In the genomic region with DNA sequence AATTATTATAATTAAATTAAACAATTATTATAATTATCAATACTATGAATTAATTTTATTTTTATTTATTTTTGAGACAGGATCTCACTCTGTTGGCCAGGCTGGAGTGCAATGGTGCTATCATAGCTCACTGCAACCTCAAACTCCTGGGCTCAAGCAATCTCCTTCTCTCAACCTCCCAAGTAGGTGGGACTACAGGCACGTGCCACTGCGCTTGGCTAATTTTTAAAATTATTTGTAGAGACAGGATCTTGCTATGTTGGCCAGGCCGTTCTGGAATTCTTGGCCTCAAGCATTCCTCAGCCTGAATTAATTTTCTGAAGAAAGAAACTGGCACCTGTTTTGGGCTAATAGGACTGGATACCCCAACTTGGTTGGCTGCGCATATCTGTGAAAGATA, we compare ENCODE assay signal across 16 cellular contexts. TPM values are rescaled to one million over a fixed set of nuclear protein-coding genes. Genes with fewer than 3 reads are reported as not detected.
DNase-seq lines count a peak whose midpoint lies in the region; ATAC-seq, FAIRE-seq and TF ChIP-seq lines count a peak whose summit lies in the region.
"Had no signal": no experiment of that assay in that cellular context is flagged by ENCODE, and none has a peak within 500 bp of the region (broad histone marks: within the 10 kb centered on the region; RNA-seq: fewer than 3 reads in every experiment).

No MANE protein-coding gene starts in this region.

- ATAC-seq in K562 (no peak), HG03175 (IDR thresholded peaks at IDR 0.05; ENCODE audit: unreplicated experiment) (no peak), HG03439 (IDR thresholded peaks at IDR 0.05; ENCODE audit: unreplicated experiment) (no peak)
- ATAC-seq: A549, HCT116 had no signal

- H3K36me3 Mint-ChIP-seq in nephron progenitor cell (ENCODE audit: low read depth): peaks cover 65% of the 10 kb centered on the region

- H4K20me1 ChIP-seq in OCI-LY1 (ENCODE audit: insufficient read depth, low read length): no peaks in the 10 kb centered on the region
- peaks cover 11% of the 10 kb centered on the region; the same call in 1 of the 2 replicates for H4K20me1 ChIP-seq in K562 (replicated peaks; ENCODE audit: control insufficient read depth, insufficient read depth, low read length)

- peaks cover 17% of the 10 kb centered on the region for H3K4me1 Mint-ChIP-seq in nephron progenitor cell

- CTCF ChIA-PET in K562 (lab: Yijun Ruan, JAX; ENCODE audit: low intra/inter-chr PET ratio): no interaction called here

- TF ChIP-seq RAD21 in K562 (CRISPR knock-in tag; conservative IDR thresholded peaks at IDR 0.05 in 1 of 2, IDR thresholded peaks at IDR 0.05 in 1 of 2): no peak

- no peak overlapping the region for H3K4me3 Mint-ChIP-seq in nephron progenitor cell

- H3K9me2 ChIP-seq in OCI-LY1 (ENCODE audit: low read depth, low read length): no peaks in the 10 kb centered on the region

- no peak for FAIRE-seq in K562 (lab: Jason Lieb, UNC)
- FAIRE-seq: A549, H54 had no signal

- H3K36me3 ChIP-seq in OCI-LY1 (ENCODE audit: insufficient read depth, low read length) (peaks cover 75% of the 10 kb centered on the region), K562 (ENCODE audit: control insufficient read depth, insufficient read depth, low read length) (peaks cover 63% of the 10 kb centered on the region), neutrophil (peaks cover 43% of the 10 kb centered on the region)

- H3K9me3 ChIP-seq in OCI-LY1 (ENCODE audit: low read length): no peaks in the 10 kb centered on the region
- no peaks in the 10 kb centered on the region for H3K9me3 ChIP-seq in K562 (replicated peaks; ENCODE audit: control insufficient read depth, insufficient read depth, low read depth, low read length)
- no peaks in the 10 kb centered on the region for H3K9me3 ChIP-seq in neutrophil
- H3K9me3 ChIP-seq: A549, BLaER1, Caco-2 had no signal

- no TSS peak for BruUV-seq in K562 (replicated peaks; lab: Mats Ljungman, UMichigan)

- no peak overlapping the region for H3K4me3 ChIP-seq in OCI-LY1 (ENCODE audit: low read depth, low read length, poor library complexity, severe bottlenecking)
- no peak overlapping the region for H3K4me3 ChIP-seq in K562
- no peak overlapping the region for H3K4me3 ChIP-seq in neutrophil (ENCODE audit: low read depth in 1 of 2, low read length in 1 of 2)
- H3K4me3 ChIP-seq: A549, BLaER1 had no signal

- H3K79me2 ChIP-seq in OCI-LY1 (ENCODE audit: insufficient read depth, low read length) (peaks cover 90% of the 10 kb centered on the region), K562 (ENCODE audit: control insufficient read depth, insufficient read depth, low read length) (peaks cover 84% of the 10 kb centered on the region)

- no peak overlapping the region for H3K9ac ChIP-seq in OCI-LY1 (ENCODE audit: low read length)
- no peak overlapping the region for H3K9ac ChIP-seq in K562 (ENCODE audit: insufficient read depth in 1 of 2, low read depth in 2 of 2, low read length in 2 of 2)
- H3K9ac ChIP-seq: BLaER1 had no signal

- no peak for TF ChIP-seq POLR2A in K562 (conservative IDR thresholded peaks at IDR 0.05)

- no peak overlapping the region for H3K4me2 ChIP-seq in OCI-LY1 (ENCODE audit: low read length)
- H3K4me2 ChIP-seq in K562 (ENCODE audit: insufficient read depth, low read length): no peak overlapping the region
- H3K4me2 ChIP-seq: A549, BLaER1 had no signal

- H3F3A ChIP-seq in OCI-LY1 (ENCODE audit: insufficient read depth, low read length): peaks cover 5% of the 10 kb centered on the region; the same call in 1 of the 2 replicates

- peak overlapping the region; percentile 16 for H3K27ac ChIP-seq in OCI-LY1 (ENCODE audit: low read depth, low read length, poor library complexity, severe bottlenecking)
- no peak overlapping the region for H3K27ac ChIP-seq in K562 (ENCODE audit: extremely low read depth, low read depth, low read length)
- peak overlapping the region; percentile 96 for H3K27ac ChIP-seq in neutrophil
- H3K27ac ChIP-seq: A549, BLaER1 had no signal

- in situ Hi-C loops in K562 (cut with MboI): no loop called here

- TF ChIP-seq EP300 in K562 (IDR thresholded peaks at IDR 0.05; ENCODE audit: low read length): no peak

- TF ChIP-seq CTCF in OCI-LY1 (IDR thresholded peaks at IDR 0.05; ENCODE audit: low read length): no peak
- TF ChIP-seq CTCF in K562 (IDR thresholded peaks at IDR 0.05 in 2 of 3, conservative IDR thresholded peaks at IDR 0.05 in 1 of 3; ENCODE audit: insufficient read depth in 2 of 3, low read depth in 1 of 3, low read length in 3 of 3): no peak
- TF ChIP-seq CTCF in neutrophil (IDR thresholded peaks at IDR 0.05): no peak
- TF ChIP-seq CTCF in nephron progenitor cell (IDR thresholded peaks at IDR 0.05): no peak

- H3K27ac Mint-ChIP-seq in nephron progenitor cell: no peak overlapping the region

- peaks cover 95% of the 10 kb centered on the region for H3K4me1 ChIP-seq in OCI-LY1 (ENCODE audit: insufficient read depth, low read length, severe bottlenecking)
- H3K4me1 ChIP-seq in K562 (replicated peaks in 1 of 2; ENCODE audit: control insufficient read depth in 2 of 2, insufficient read depth in 2 of 2, low read length in 2 of 2): peaks cover 5 to 9% of the 10 kb centered on the region in 2 experiments; a peak in 1 of 5 replicates
- peaks cover 35 to 37% of the 10 kb centered on the region in 2 experiments for H3K4me1 ChIP-seq in neutrophil (ENCODE audit: control insufficient read depth in 1 of 2, insufficient read depth in 1 of 2, low read depth in 1 of 2, low read length in 1 of 2)
- H3K4me1 ChIP-seq: Caco-2 had no signal

- H3K9me1 ChIP-seq in K562 (ENCODE audit: control insufficient read depth, insufficient read depth, low read length): no peaks in the 10 kb centered on the region

- H3K27me3 Mint-ChIP-seq in nephron progenitor cell (ENCODE audit: low read depth, poor library complexity): no peaks in the 10 kb centered on the region
- H3K27me3 Mint-ChIP-seq: IgD-negative memory B cell had no signal

- intact Hi-C loops in K562 (cut with micrococcal nuclease): no loop called here

- WGBS in K562 (ENCODE audit: insufficient coverage, low coverage, missing lambda C conversion rate): 97% methylated on average over 4 of the region's 4 CpGs

- H3K9me3 Mint-ChIP-seq in nephron progenitor cell: no peaks in the 10 kb centered on the region
- H3K9me3 Mint-ChIP-seq: CD8-positive, alpha-beta memory T cell; IgD-negative memory B cell had no signal

- DNase-seq in K562 (ENCODE audit: extremely low read depth in 1 of 4, low spot score in 3 of 4) (no peak), nephron progenitor cell (no peak), activated gamma-delta T cell treated with Interleukin-2 at 50 U/mL for 16 hours (no peak)
- DNase-seq: Caco-2; CD8-positive, alpha-beta memory T cell; DND-41; GF-D8 had no signal

- POLR2A ChIA-PET in K562 (lab: Yijun Ruan, JAX): no interaction called here

- H3K27me3 ChIP-seq in OCI-LY1 (ENCODE audit: insufficient read depth, low read length) (no peaks in the 10 kb centered on the region), K562 (ENCODE audit: control insufficient read depth in 2 of 2, insufficient read depth in 2 of 2, low read length in 2 of 2) (no peaks in the 10 kb centered on the region), neutrophil (no peaks in the 10 kb centered on the region)
- H3K27me3 ChIP-seq: BLaER1 had no signal

- H2AFZ ChIP-seq in OCI-LY1 (ENCODE audit: low read length) (no peak overlapping the region), K562 (ENCODE audit: low read depth, low read length) (no peak overlapping the region)

TF ChIP-seq in K562, 482 proteins besides CTCF, POLR2A, EP300 and RAD21:
- TF ChIP-seq, protein P1, sequence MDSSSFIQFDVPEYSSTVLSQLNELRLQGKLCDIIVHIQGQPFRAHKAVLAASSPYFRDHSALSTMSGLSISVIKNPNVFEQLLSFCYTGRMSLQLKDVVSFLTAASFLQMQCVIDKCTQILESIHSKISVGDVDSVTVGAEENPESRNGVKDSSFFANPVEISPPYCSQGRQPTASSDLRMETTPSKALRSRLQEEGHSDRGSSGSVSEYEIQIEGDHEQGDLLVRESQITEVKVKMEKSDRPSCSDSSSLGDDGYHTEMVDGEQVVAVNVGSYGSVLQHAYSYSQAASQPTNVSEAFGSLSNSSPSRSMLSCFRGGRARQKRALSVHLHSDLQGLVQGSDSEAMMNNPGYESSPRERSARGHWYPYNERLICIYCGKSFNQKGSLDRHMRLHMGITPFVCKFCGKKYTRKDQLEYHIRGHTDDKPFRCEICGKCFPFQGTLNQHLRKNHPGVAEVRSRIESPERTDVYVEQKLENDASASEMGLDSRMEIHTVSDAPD (CRISPR knock-in tag; IDR thresholded peaks at IDR 0.05): no peak
- peak; percentile 94 for TF ChIP-seq ZNF121 (CRISPR knock-in tag; conservative IDR thresholded peaks at IDR 0.05)

RNA-seq across cellular contexts. Expression of a gene that starts 10.3 kb away (rescaled TPM):
- 12.0 and 26.6 TPM in 2 replicates for total RNA-seq in K562 (2011; cell fraction: chromatin; rRNA removed; ENCODE audit: low replicate concordance)
- total RNA-seq in K562 (2011; cell fraction: nucleolus; rRNA removed): 8.8 and 10.1 TPM in 2 replicates
- total RNA-seq in K562 (2011; cell fraction: nucleoplasm; rRNA removed): 17.5 and 28.5 TPM in 2 replicates
- total RNA-seq in K562 (2014; rRNA removed) (20.5 and 22.2 TPM in 2 replicates), K562 (2014; rRNA removed; fragmentation: Illumina TruSeq; extraction: Trizol) (38.7 and 44.2 TPM in 2 replicates), K562 (2015; rRNA removed; fragmentation: Illumina TruSeq; extraction: Trizol) (35.6 and 38.0 TPM in 2 replicates), K562 (2021) (29.4 and 30.8 TPM in 2 replicates)
- polyA plus RNA-seq in K562 (2011; rRNA removed) (29.3 and 40.5 TPM in 2 replicates), K562 (2014; fragmentation: Illumina TruSeq; extraction: Trizol) (27.6 and 31.3 TPM in 2 replicates), K562 (2014; fragmentation: Nextera tagmentation; extraction: Ambion mirVana) (10 to 100 TPM in 1 of 2 experiments, 1 to 10 TPM in 1; 9.3 to 11.9 TPM), K562 (2014; rRNA removed) (15.5 and 19.2 TPM in 2 replicates)
- polyA plus RNA-seq in K562 (2011; cell fraction: cytosol; rRNA removed): 9.9 and 17.5 TPM in 2 replicates
- 8.6 and 13.7 TPM in 2 replicates for polyA plus RNA-seq in K562 (2011; cell fraction: nucleus; rRNA removed)
- 21.4 and 28.1 TPM in 2 replicates for polyA plus RNA-seq in K562 (2012)
- polyA minus RNA-seq in K562 (2011; rRNA and poly(A)+ RNA removed): 67.1 and 72.1 TPM in 2 replicates
- 15.6 and 21.8 TPM in 2 replicates for polyA minus RNA-seq in K562 (2011; cell fraction: cytosol; rRNA and poly(A)+ RNA removed)
- 10.1 and 17.4 TPM in 2 replicates for polyA minus RNA-seq in K562 (2011; cell fraction: nucleus; rRNA and poly(A)+ RNA removed)
